Comparison of ENCODE assay signal across 8 cellular contexts in genomic region chr11:46617451-46618314, GRCh38. TPM values are rescaled to one million over a fixed set of nuclear protein-coding genes. Genes with fewer than 3 reads are reported as not detected.
A peak's percentile ranks its signal among the peaks of the same experiment; 100 is the strongest.
DNase-seq lines count a peak whose midpoint lies in the region; ATAC-seq and TF ChIP-seq lines count a peak whose summit lies in the region.

Gene ATG13, plus strand, starts transcription at chr11:46617553. Its CDS starts 26,739 bp downstream, at chr11:46644292.

- no peaks in the 10 kb centered on the region for H3K27me3 Mint-ChIP-seq in H9 (ENCODE audit: low read depth)
- no peaks in the 10 kb centered on the region for H3K27me3 Mint-ChIP-seq in activated naive CD8-positive, alpha-beta T cell treated with anti-CD3 and anti-CD28 coated beads, Interleukin-2, amount 10 ng/mL, durations not matched to agents 7 days and 5 days

- peak within 1 kb of the TSS; percentile 90 to 92 for H3K4me3 Mint-ChIP-seq in H9
- H3K4me3 Mint-ChIP-seq in activated naive CD8-positive, alpha-beta T cell treated with anti-CD3 and anti-CD28 coated beads, Interleukin-2, amount 10 ng/mL, durations not matched to agents 7 days and 5 days, result peak within 1 kb of the TSS; percentile 100

- WGBS in H9 (ENCODE audit: extremely low coverage, insufficient read length, low lambda C conversion rate), result no CpG with 5 or more reads among the region's 52 CpGs
- no CpG with 5 or more reads among the region's 52 CpGs for WGBS in trophoblast cell (ENCODE audit: extremely low coverage, insufficient coverage, insufficient read length)
- 1 to 2% methylated on average over 26 to 52 of the region's 52 CpGs for WGBS in tibial nerve, 2 donors

- POLR2A ChIA-PET in activated naive CD8-positive, alpha-beta T cell treated with anti-CD3 and anti-CD28 coated beads, Interleukin-2, amount 10 ng/mL, durations not matched to agents 7 days and 5 days (lab: Charles Lee), result interaction anchor here (0.7 to 3.2 kb wide), 7 partner anchors 24 to 700 kb away, joined by 3 to 14 read pairs (median 5); partner anchors contain the start of genes AMBRA1, ARHGAP1, PEX16 and ZNF408

- H2BK12ac ChIP-seq in H9 (ENCODE audit: insufficient read length, low read depth, low read length) (peak within 1 kb of the TSS; percentile 12), trophoblast cell (ENCODE audit: low read length) (no peak within 1 kb of the TSS)

- H3K23ac ChIP-seq in H9 (ENCODE audit: insufficient read length, low read depth, low read length) (no peak within 1 kb of the TSS), trophoblast cell (ENCODE audit: low read length) (no peak within 1 kb of the TSS)

- peaks cover 7 to 19% (median 16%) of the 10 kb centered on the region in 3 experiments; a peak in 6 of 7 replicates for H3K36me3 Mint-ChIP-seq in H9 (ENCODE audit: insufficient read depth in 1 of 3, low read depth in 3 of 3)
- H3K36me3 Mint-ChIP-seq in activated naive CD8-positive, alpha-beta T cell treated with anti-CD3 and anti-CD28 coated beads, Interleukin-2, amount 10 ng/mL, durations not matched to agents 7 days and 5 days, result peaks cover 10% of the 10 kb centered on the region

- no peaks in the 10 kb centered on the region for H4K20me1 ChIP-seq in H9 (ENCODE audit: control insufficient read depth, insufficient read depth, insufficient read length)
- no peaks in the 10 kb centered on the region for H4K20me1 ChIP-seq in SU-DHL-6 (ENCODE audit: low read depth, low read length)

- H4K91ac ChIP-seq in H9 (ENCODE audit: insufficient read length, low read depth, low read length) (peak within 1 kb of the TSS; percentile 87), trophoblast cell (ENCODE audit: low read depth, low read length) (peak within 1 kb of the TSS; percentile 96)

- H3K4ac ChIP-seq in H9 (ENCODE audit: low read depth, low read length) (peak within 1 kb of the TSS; percentile 79; the same call in 1 of the 2 replicates), trophoblast cell (ENCODE audit: low read depth, low read length) (peak within 1 kb of the TSS; percentile 91)

- H3K4me1 Mint-ChIP-seq in H9, result peaks cover 22 to 23% of the 10 kb centered on the region in 2 experiments
- H3K4me1 Mint-ChIP-seq in activated naive CD8-positive, alpha-beta T cell treated with anti-CD3 and anti-CD28 coated beads, Interleukin-2, amount 10 ng/mL, durations not matched to agents 7 days and 5 days, result peaks cover 23% of the 10 kb centered on the region

- H3K9me3 ChIP-seq in H9 (ENCODE audit: control insufficient read depth, low read depth, low read length), result no peaks in the 10 kb centered on the region
- H3K9me3 ChIP-seq in SU-DHL-6 (ENCODE audit: insufficient read depth, low read length), result no peaks in the 10 kb centered on the region
- H3K9me3 ChIP-seq in cardiac muscle cell (ENCODE audit: low read depth), result no peaks in the 10 kb centered on the region
- no peaks in the 10 kb centered on the region for H3K9me3 ChIP-seq in trophoblast cell (ENCODE audit: insufficient read depth, low read depth, low read length)
- no peaks in the 10 kb centered on the region for H3K9me3 ChIP-seq in tibial nerve

- H3K9ac ChIP-seq in H9 (ENCODE audit: extremely low read depth, insufficient read length, low read length) (peak within 1 kb of the TSS; percentile 100), SU-DHL-6 (ENCODE audit: low read length) (peak within 1 kb of the TSS; percentile 86), trophoblast cell (ENCODE audit: low read length) (peak within 1 kb of the TSS; percentile 93)

- H3K79me2 ChIP-seq in H9 (ENCODE audit: insufficient read depth, low read length) (peaks cover 7% of the 10 kb centered on the region; the same call in 1 of the 2 replicates), SU-DHL-6 (ENCODE audit: insufficient read depth, low read length) (peaks cover 34% of the 10 kb centered on the region), trophoblast cell (ENCODE audit: control insufficient read depth, insufficient read depth, low read length, poor library complexity) (peaks cover 9% of the 10 kb centered on the region)

- H3K9me2 ChIP-seq in SU-DHL-6 (replicated peaks; ENCODE audit: insufficient read depth, low read length), result no peaks in the 10 kb centered on the region

- H3K4me1 ChIP-seq in H9 (ENCODE audit: insufficient read depth, low read length) (no peaks in the 10 kb centered on the region), cardiac muscle cell (ENCODE audit: low read depth) (peaks cover 9% of the 10 kb centered on the region), trophoblast cell (ENCODE audit: control insufficient read depth in 1 of 2, insufficient read depth in 2 of 2, low read length in 2 of 2) (peaks cover 5 to 6% of the 10 kb centered on the region in 2 experiments), tibial nerve (peaks cover 0 to 59% (median 18%) of the 10 kb centered on the region in 4 donors)

- peak within 1 kb of the TSS; percentile 86 for H3K4me2 ChIP-seq in H9 (ENCODE audit: insufficient read depth, insufficient read length, low read length)
- H3K4me2 ChIP-seq in SU-DHL-6 (ENCODE audit: low read depth, low read length, poor library complexity, severe bottlenecking), result peak within 1 kb of the TSS; percentile 91
- peak within 1 kb of the TSS; percentile 80 for H3K4me2 ChIP-seq in trophoblast cell (ENCODE audit: low read length)

- H2AFZ ChIP-seq in H9 (ENCODE audit: low read length) (no peak within 1 kb of the TSS), SU-DHL-6 (ENCODE audit: low read depth, low read length, severe bottlenecking) (peak within 1 kb of the TSS; percentile 95), trophoblast cell (ENCODE audit: insufficient read depth, low read length, poor library complexity) (peak within 1 kb of the TSS; percentile 98)

- H3K79me1 ChIP-seq in H9 (ENCODE audit: insufficient read depth, low read depth, low read length, poor library complexity, severe bottlenecking) (no peaks in the 10 kb centered on the region), trophoblast cell (ENCODE audit: low read length) (peaks cover 10% of the 10 kb centered on the region)

- peak; percentile 55 for ATAC-seq in activated naive CD8-positive, alpha-beta T cell treated with anti-CD3 and anti-CD28 coated beads, Interleukin-2, amount 10 ng/mL, durations not matched to agents 7 days and 5 days (ENCODE audit: low read depth)

- H3K36me3 ChIP-seq in SU-DHL-6 (ENCODE audit: low read length) (peaks cover 2% of the 10 kb centered on the region; the same call in 1 of the 2 replicates), cardiac muscle cell (peaks cover 4% of the 10 kb centered on the region), trophoblast cell (ENCODE audit: control insufficient read depth in 1 of 2, insufficient read depth in 2 of 2, low read length in 2 of 2) (peaks cover 7 to 8% of the 10 kb centered on the region in 2 experiments), tibial nerve (peaks cover 0 to 32% (median 0%) of the 10 kb centered on the region in 3 donors)

- H2BK5ac ChIP-seq in H9 (ENCODE audit: insufficient read length, low read length), result peak within 1 kb of the TSS; percentile 89
- H2BK5ac ChIP-seq in trophoblast cell (ENCODE audit: low read depth, low read length, poor library complexity), result peak within 1 kb of the TSS; percentile 85

- peaks cover 10% of the 10 kb centered on the region for H3K23me2 ChIP-seq in H9 (ENCODE audit: insufficient read length, low read depth, low read length, poor library complexity, severe bottlenecking)

- H4K5ac ChIP-seq in H9 (ENCODE audit: insufficient read length, low read depth, low read length), result peak within 1 kb of the TSS; percentile 96

- no peaks in the 10 kb centered on the region; the same call in 1 of the 2 replicates for H3K27me3 ChIP-seq in H9 (ENCODE audit: insufficient read depth, low read length)
- H3K27me3 ChIP-seq in SU-DHL-6 (ENCODE audit: low read length), result no peaks in the 10 kb centered on the region
- no peaks in the 10 kb centered on the region for H3K27me3 ChIP-seq in cardiac muscle cell
- no peaks in the 10 kb centered on the region for H3K27me3 ChIP-seq in trophoblast cell (ENCODE audit: insufficient read depth, low read length)
- H3K27me3 ChIP-seq in tibial nerve, result no peaks in the 10 kb centered on the region

- H3K27ac ChIP-seq in H9 (ENCODE audit: insufficient read length, low read depth, low read length), result peak within 1 kb of the TSS; percentile 81
- H3K27ac ChIP-seq in SU-DHL-6 (ENCODE audit: low read depth, low read length), result peak within 1 kb of the TSS; percentile 83
- peak within 1 kb of the TSS; percentile 98 for H3K27ac ChIP-seq in cardiac muscle cell
- peak within 1 kb of the TSS; percentile 62 for H3K27ac ChIP-seq in trophoblast cell (ENCODE audit: low read depth, low read length)
- H3K27ac ChIP-seq in tibial nerve, result peak within 1 kb of the TSS; percentile 92 to 99 (median 96)

- H3K4me3 ChIP-seq in SU-DHL-6 (ENCODE audit: insufficient read depth, low read length, poor library complexity, severe bottlenecking), result peak within 1 kb of the TSS; percentile 97
- peak within 1 kb of the TSS; percentile 95 for H3K4me3 ChIP-seq in cardiac muscle cell
- H3K4me3 ChIP-seq in trophoblast cell (ENCODE audit: low read depth, low read length), result peak within 1 kb of the TSS; percentile 96
- peak within 1 kb of the TSS; percentile 83 to 98 (median 92) for H3K4me3 ChIP-seq in tibial nerve

- peak; percentile 61 for DNase-seq in GM04504 (ENCODE audit: low read depth)
- DNase-seq in H9, result peak; percentile 75
- peak; percentile 80 for DNase-seq in M059J (ENCODE audit: low read depth)
- peak; percentile 87 for DNase-seq in activated naive CD8-positive, alpha-beta T cell treated with anti-CD3 and anti-CD28 coated beads, Interleukin-2, amount 10 ng/mL, durations not matched to agents 7 days and 5 days
- DNase-seq in cardiac muscle cell (ENCODE audit: low read depth in 1 of 2, low spot score in 1 of 2), result peak; percentile 80 to 85
- DNase-seq in trophoblast cell, result peak; percentile 58 to 62
- peak; percentile 73 to 82 for DNase-seq in tibial nerve (ENCODE audit: low spot score in 2 of 2)

- H2BK20ac ChIP-seq in H9 (ENCODE audit: low read depth, low read length, poor library complexity, severe bottlenecking), result no peak within 1 kb of the TSS

- peak within 1 kb of the TSS; percentile 100 for H3K14ac ChIP-seq in H9 (ENCODE audit: insufficient read depth, low read length)
- H3K14ac ChIP-seq in trophoblast cell (ENCODE audit: low read length), result peak within 1 kb of the TSS; percentile 99

- no peak within 1 kb of the TSS for H3T11ph ChIP-seq in H9 (ENCODE audit: low read length)

- H3K27ac Mint-ChIP-seq in H9, result peak within 1 kb of the TSS; percentile 100
- peak within 1 kb of the TSS; percentile 99 for H3K27ac Mint-ChIP-seq in activated naive CD8-positive, alpha-beta T cell treated with anti-CD3 and anti-CD28 coated beads, Interleukin-2, amount 10 ng/mL, durations not matched to agents 7 days and 5 days

- peak within 1 kb of the TSS; percentile 99 for H4K12ac ChIP-seq in trophoblast cell (ENCODE audit: low read depth, low read length)

- no peak for TF ChIP-seq EP300 in tibial nerve (IDR thresholded peaks at IDR 0.05)

- no peak for TF ChIP-seq POLR2A in tibial nerve (IDR thresholded peaks at IDR 0.05)

- peak within 1 kb of the TSS; percentile 31 for H3K56ac ChIP-seq in H9 (ENCODE audit: insufficient read length, low read depth, low read length)

- H3K18ac ChIP-seq in H9 (ENCODE audit: insufficient read length, low read depth, low read length), result peak within 1 kb of the TSS; percentile 98
- peak within 1 kb of the TSS; percentile 97 for H3K18ac ChIP-seq in trophoblast cell (ENCODE audit: low read length)

- no peaks in the 10 kb centered on the region; the same call in 1 of the 2 replicates for H3F3A ChIP-seq in SU-DHL-6 (ENCODE audit: insufficient read depth)

- TF ChIP-seq CTCF in H9 (conservative IDR thresholded peaks at IDR 0.05) (peak; percentile 69), SU-DHL-6 (IDR thresholded peaks at IDR 0.05; ENCODE audit: insufficient read depth, low read length, poor library complexity, severe bottlenecking) (peak; percentile 88), cardiac muscle cell (IDR thresholded peaks at IDR 0.05; ENCODE audit: low read depth, low read length) (peak; percentile 88), tibial nerve (IDR thresholded peaks at IDR 0.05) (peak; percentile 70 to 85 (median 81))

- H2BK15ac ChIP-seq in H9 (ENCODE audit: low read depth, low read length), result no peak within 1 kb of the TSS

- H4K8ac ChIP-seq in H9 (replicated peaks; ENCODE audit: insufficient read length, low read depth, low read length) (no peak within 1 kb of the TSS), trophoblast cell (ENCODE audit: low read depth, low read length) (peak within 1 kb of the TSS; percentile 100)

- no peaks in the 10 kb centered on the region for H3K9me3 Mint-ChIP-seq in H9
- no peaks in the 10 kb centered on the region for H3K9me3 Mint-ChIP-seq in activated naive CD8-positive, alpha-beta T cell treated with anti-CD3 and anti-CD28 coated beads, Interleukin-2, amount 10 ng/mL, durations not matched to agents 7 days and 5 days

- H2BK120ac ChIP-seq in H9 (ENCODE audit: low read depth, low read length, poor library complexity, severe bottlenecking), result peak within 1 kb of the TSS; percentile 96
- peak within 1 kb of the TSS; percentile 88 for H2BK120ac ChIP-seq in trophoblast cell (ENCODE audit: insufficient read depth, low read length, poor library complexity)

- no peak within 1 kb of the TSS for H2AK5ac ChIP-seq in H9 (ENCODE audit: insufficient read length, low read length)
- H2AK5ac ChIP-seq in trophoblast cell (ENCODE audit: low read length), result peak within 1 kb of the TSS; percentile 91

RNA-seq across cellular contexts. Expression of gene ATG13, which starts in this region (rescaled TPM):
- total RNA-seq in H9 (2021) (79.1 and 83.0 TPM in 2 replicates), cardiac muscle cell (78.5 and 108 TPM in 2 replicates), tibial nerve (100 to 1,000 TPM; 113 to 203 (median 139) TPM)
- total RNA-seq in M059J (2014; rRNA removed; shearing (Covaris generic)), result 83.7 and 95.0 TPM in 2 replicates
- total RNA-seq in activated naive CD8-positive, alpha-beta T cell treated with anti-CD3 and anti-CD28 coated beads, Interleukin-2, amount 10 ng/mL, durations not matched to agents 7 days and 5 days, result 10 to 100 TPM; 64.1 to 70.0 TPM
- 56.8 and 61.9 TPM in 2 replicates for polyA plus RNA-seq in cardiac muscle cell
- 87.2 and 100 TPM in 2 replicates for polyA plus RNA-seq in trophoblast cell (2013)

Comparison
In these comparisons a context has a peak if more than half of its experiments do, and no peak if none do; other contexts are left out.
1. Peak in every context shown above with its lines: DNase-seq, ATAC-seq, H3K4me3 ChIP-seq and H3K27ac ChIP-seq.